9 cellular contexts compared by ENCODE assay signal in the genomic region with DNA sequence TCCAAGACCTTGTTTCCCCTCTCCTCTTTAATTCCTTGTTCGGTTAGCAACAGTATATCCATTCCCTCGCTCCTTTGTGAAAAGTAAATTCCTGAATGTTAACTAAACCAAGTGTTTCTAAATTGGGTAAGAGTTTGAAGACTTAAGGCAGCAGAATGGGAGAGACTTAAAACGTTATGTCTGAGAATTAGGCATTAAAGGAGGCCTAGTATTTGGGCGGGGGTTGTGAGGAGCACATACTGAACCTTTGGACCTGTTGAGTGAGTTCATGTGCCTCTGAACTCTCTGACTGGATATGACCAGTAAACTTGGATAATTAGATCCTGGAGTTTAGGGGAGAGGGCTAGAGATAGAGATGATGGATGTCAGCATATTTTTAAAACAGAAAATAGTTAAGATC. TPM values are rescaled to one million over a fixed set of nuclear protein-coding genes. Genes with fewer than 3 reads are reported as not detected.
DNase-seq lines count a peak whose midpoint lies in the region; ATAC-seq and TF ChIP-seq lines count a peak whose summit lies in the region.
"Had no signal": no experiment of that assay in that cellular context is flagged by ENCODE, and none has a peak within 500 bp of the region (broad histone marks: within the 10 kb centered on the region; RNA-seq: fewer than 3 reads in every experiment).

No MANE protein-coding gene starts in this region.

- peaks cover 17% of the 10 kb centered on the region for H3K4me1 ChIP-seq in PC-3 (ENCODE audit: insufficient read depth, low read length)
- no peaks in the 10 kb centered on the region for H3K4me1 ChIP-seq in rectal smooth muscle tissue (ENCODE audit: control insufficient read depth, insufficient read depth, low read length)

- H3K36me3 ChIP-seq in PC-3 (ENCODE audit: low read depth, low read length), result peaks cover 15% of the 10 kb centered on the region; the same call in 1 of the 2 replicates
- no peaks in the 10 kb centered on the region for H3K36me3 ChIP-seq in rectal smooth muscle tissue (ENCODE audit: control insufficient read depth, insufficient read depth, low read length)

- H3K4me3 ChIP-seq in GM12865 (ENCODE audit: low read depth, low read length) (peak overlapping the region; percentile 91), PC-3 (ENCODE audit: low read length) (peak overlapping the region; percentile 96), fibroblast of the aortic adventitia (ENCODE audit: low read depth, low read length) (peak overlapping the region; percentile 98), rectal smooth muscle tissue (ENCODE audit: low read length) (peak overlapping the region; percentile 98)

- H3K27ac ChIP-seq in PC-3 (ENCODE audit: low read length) (no peak overlapping the region), rectal smooth muscle tissue (ENCODE audit: low read depth, low read length) (no peak overlapping the region)

- DNase-seq in GM12865 (ENCODE audit: low read depth) (no peak), PC-3 (no peak), fibroblast of the aortic adventitia (ENCODE audit: low read depth) (no peak), DMS 273 (lab: John Stamatoyannopoulos, UW; ENCODE audit: unreplicated experiment) (no peak), SHP77 treated with DMSO at 0.1 percent for 48 hours (lab: John Stamatoyannopoulos, UW) (no peak), cerebellum (ENCODE audit: low spot score) (no peak)
- no peak for DNase-seq in activated CD4-positive, CD25-positive, alpha-beta regulatory T cell (lab: John Stamatoyannopoulos, UW)
- DNase-seq: activated T-cell treated with anti-CD3 and anti-CD28 coated beads, Interleukin-2, amount 50 U/mL, for 4 hours had no signal

- H3F3A ChIP-seq in PC-3 (ENCODE audit: low read length, unreplicated experiment), result no peaks in the 10 kb centered on the region

- no TSS peak for BruUV-seq in PC-3 (replicated peaks; lab: Mats Ljungman, UMichigan)

- CTCF ChIA-PET in PC-3 (lab: Charles Lee), result no interaction called here

- no peak for ATAC-seq in PC-3
- ATAC-seq: activated T-cell treated with anti-CD3 and anti-CD28 coated beads, Interleukin-2, amount 50 U/mL, for 4 hours had no signal

- H3K4me2 ChIP-seq in PC-3 (ENCODE audit: low read length), result peak overlapping the region; percentile 83

- H3K9me2 ChIP-seq in PC-3 (replicated peaks; ENCODE audit: low read length), result no peaks in the 10 kb centered on the region

- H3K79me2 ChIP-seq in PC-3 (ENCODE audit: low read length), result peaks cover 59% of the 10 kb centered on the region

- H2AFZ ChIP-seq in PC-3 (ENCODE audit: low read length), result no peak overlapping the region

- H3K9ac ChIP-seq in PC-3 (ENCODE audit: low read length) (peak overlapping the region; percentile 85; the same call in 1 of the 2 replicates), rectal smooth muscle tissue (ENCODE audit: low read length) (no peak overlapping the region)

- intact Hi-C loops in PC-3 (cut with micrococcal nuclease), result loop anchor here (5.0 kb wide), 2 partner anchors 196 to 216 kb away; a partner anchor contains a TSS

- no peak for TF ChIP-seq CTCF in GM12865 (IDR thresholded peaks at IDR 0.05; ENCODE audit: insufficient read depth, low read depth, low read length, missing control alignments)
- no peak for TF ChIP-seq CTCF in PC-3 (conservative IDR thresholded peaks at IDR 0.05; ENCODE audit: low read depth, low read length)
- no peak for TF ChIP-seq CTCF in fibroblast of the aortic adventitia (IDR thresholded peaks at IDR 0.05; ENCODE audit: insufficient read depth, low read length)

- POLR2A ChIA-PET in PC-3 (lab: Charles Lee; ENCODE audit: unreplicated experiment), result interaction anchor here (0.8 kb wide), 1 partner anchor 21 kb away, joined by 3 read pairs; no protein-coding TSS in a partner anchor

- H3K9me3 ChIP-seq in PC-3 (ENCODE audit: low read length), result no peaks in the 10 kb centered on the region

- 0 out of 2 replicates have a peak, but pooled peaks cover 13% of the 10 kb centered on the region for H4K20me1 ChIP-seq in PC-3 (ENCODE audit: low read length)

- H3K27me3 ChIP-seq in PC-3 (ENCODE audit: low read length), result no peaks in the 10 kb centered on the region
- H3K27me3 ChIP-seq in rectal smooth muscle tissue (ENCODE audit: control insufficient read depth, insufficient read depth, low read length), result no peaks in the 10 kb centered on the region

RNA-seq across cellular contexts. Expression of a gene that starts 1.2 kb away (rescaled TPM):
- total RNA-seq in PC-3 (2014; rRNA removed), result 30.5 and 37.6 TPM in 2 replicates
- 101 and 141 TPM in 2 replicates for total RNA-seq in fibroblast of the aortic adventitia (ENCODE audit: low replicate concordance)
- 140 TPM for total RNA-seq in cerebellum

RNA-seq across cellular contexts. Expression of a gene that starts 50.1 kb away (rescaled TPM):
- 15.4 and 15.5 TPM in 2 replicates for total RNA-seq in PC-3 (2014; rRNA removed)
- 79.4 and 116 TPM in 2 replicates for total RNA-seq in fibroblast of the aortic adventitia (ENCODE audit: low replicate concordance)
- total RNA-seq in cerebellum, result 380 TPM
